In genomic region chr20:49259284-49259683, GRCh38 we compare ENCODE assay signal across 21 cellular contexts.
"Had no signal": no experiment of that assay in that cellular context is flagged by ENCODE, and none has a peak within 500 bp of the region (broad histone marks: within the 10 kb centered on the region; RNA-seq: fewer than 3 reads in every experiment).

No MANE protein-coding gene starts in this region.

- H3K4me1 Mint-ChIP-seq: naive B cell, neural crest cell had no signal

- H3K27ac ChIP-seq: cardiac muscle cell, epithelial cell of prostate, foreskin keratinocyte, hepatocyte, suprapubic skin, transverse colon, vagina, WERI-Rb-1 had no signal

- ATAC-seq: effector memory CD8-positive, alpha-beta T cell; foreskin keratinocyte; mucosa of descending colon had no signal

- DNase-seq: activated CD4-positive, alpha-beta T cell treated with anti-CD3 and anti-CD28 coated beads for 48 hours; activated T-cell treated with anti-CD3 and anti-CD28 coated beads, Interleukin-2, amount 50 U/mL, for 4 hours; amygdala; effector memory CD8-positive, alpha-beta T cell; foreskin keratinocyte; mesenchymal stem cell; mucosa of descending colon; naive B cell; retina; stimulated activated CD8-positive, alpha-beta memory T cell treated with anti-CD3 and anti-CD28 coated beads, Interleukin-4, amount 100 ng/mL, for 48 hours; stimulated activated naive CD4-positive, alpha-beta T cell treated with Interleukin-2 at 50 U/mL for 16 hours; T-helper 2 cell; transverse colon; WERI-Rb-1 had no signal

- H3K4me3 Mint-ChIP-seq: activated T-cell treated with anti-CD3 and anti-CD28 coated beads, Interleukin-2, amount 50 U/mL, for 4 hours; dendritic cell treated with granulocyte-macrophage colony-stimulating factor and Interleukin-4, amounts not matched to agents 40 ng/mL and 50 ng/mL, for 4 days; effector memory CD8-positive, alpha-beta T cell; naive B cell; neural crest cell had no signal

- H3K4me3 ChIP-seq: cardiac muscle cell, hepatocyte, mucosa of descending colon, suprapubic skin, transverse colon, vagina had no signal

- H3K27me3 ChIP-seq: cardiac muscle cell, foreskin keratinocyte, hepatocyte, suprapubic skin, transverse colon, vagina had no signal

- H3K27me3 Mint-ChIP-seq: dendritic cell treated with granulocyte-macrophage colony-stimulating factor and Interleukin-4, amounts not matched to agents 40 ng/mL and 50 ng/mL, for 4 days; effector memory CD8-positive, alpha-beta T cell; naive B cell had no signal

- H3K9me3 Mint-ChIP-seq: activated T-cell treated with anti-CD3 and anti-CD28 coated beads, Interleukin-2, amount 50 U/mL, for 4 hours; dendritic cell treated with granulocyte-macrophage colony-stimulating factor and Interleukin-4, amounts not matched to agents 40 ng/mL and 50 ng/mL, for 4 days; effector memory CD8-positive, alpha-beta T cell had no signal

- H3K27ac Mint-ChIP-seq: dendritic cell treated with granulocyte-macrophage colony-stimulating factor and Interleukin-4, amounts not matched to agents 40 ng/mL and 50 ng/mL, for 4 days; naive B cell had no signal
